1 cellular context compared by ENCODE assay signal in the genomic region with DNA sequence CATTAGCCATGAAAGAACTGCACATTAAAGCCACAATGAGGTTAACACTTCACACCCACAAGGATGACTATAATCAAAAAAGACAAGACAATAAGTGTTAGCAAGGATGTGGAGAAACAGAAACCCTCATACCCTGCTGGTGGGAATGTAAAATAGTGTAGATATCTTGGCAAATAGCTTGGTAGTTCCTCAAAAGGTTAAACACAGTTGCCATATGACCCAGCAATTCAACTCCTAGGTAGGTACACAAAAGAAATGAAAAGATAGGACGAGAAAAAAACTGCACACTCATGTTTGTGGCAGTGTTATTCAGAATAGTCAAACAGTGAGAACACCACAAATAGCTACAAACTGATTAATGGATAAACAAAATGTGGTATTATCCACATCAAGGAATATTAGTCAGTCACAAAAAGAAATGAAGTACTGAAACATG.
TF ChIP-seq lines count a peak whose summit lies in the region.

No MANE protein-coding gene starts in this region.

TF ChIP-seq in GM12878, 131 proteins besides CTCF, POLR2A, EP300 and RAD21 (continued from another document):
- TF ChIP-seq, protein P1, sequence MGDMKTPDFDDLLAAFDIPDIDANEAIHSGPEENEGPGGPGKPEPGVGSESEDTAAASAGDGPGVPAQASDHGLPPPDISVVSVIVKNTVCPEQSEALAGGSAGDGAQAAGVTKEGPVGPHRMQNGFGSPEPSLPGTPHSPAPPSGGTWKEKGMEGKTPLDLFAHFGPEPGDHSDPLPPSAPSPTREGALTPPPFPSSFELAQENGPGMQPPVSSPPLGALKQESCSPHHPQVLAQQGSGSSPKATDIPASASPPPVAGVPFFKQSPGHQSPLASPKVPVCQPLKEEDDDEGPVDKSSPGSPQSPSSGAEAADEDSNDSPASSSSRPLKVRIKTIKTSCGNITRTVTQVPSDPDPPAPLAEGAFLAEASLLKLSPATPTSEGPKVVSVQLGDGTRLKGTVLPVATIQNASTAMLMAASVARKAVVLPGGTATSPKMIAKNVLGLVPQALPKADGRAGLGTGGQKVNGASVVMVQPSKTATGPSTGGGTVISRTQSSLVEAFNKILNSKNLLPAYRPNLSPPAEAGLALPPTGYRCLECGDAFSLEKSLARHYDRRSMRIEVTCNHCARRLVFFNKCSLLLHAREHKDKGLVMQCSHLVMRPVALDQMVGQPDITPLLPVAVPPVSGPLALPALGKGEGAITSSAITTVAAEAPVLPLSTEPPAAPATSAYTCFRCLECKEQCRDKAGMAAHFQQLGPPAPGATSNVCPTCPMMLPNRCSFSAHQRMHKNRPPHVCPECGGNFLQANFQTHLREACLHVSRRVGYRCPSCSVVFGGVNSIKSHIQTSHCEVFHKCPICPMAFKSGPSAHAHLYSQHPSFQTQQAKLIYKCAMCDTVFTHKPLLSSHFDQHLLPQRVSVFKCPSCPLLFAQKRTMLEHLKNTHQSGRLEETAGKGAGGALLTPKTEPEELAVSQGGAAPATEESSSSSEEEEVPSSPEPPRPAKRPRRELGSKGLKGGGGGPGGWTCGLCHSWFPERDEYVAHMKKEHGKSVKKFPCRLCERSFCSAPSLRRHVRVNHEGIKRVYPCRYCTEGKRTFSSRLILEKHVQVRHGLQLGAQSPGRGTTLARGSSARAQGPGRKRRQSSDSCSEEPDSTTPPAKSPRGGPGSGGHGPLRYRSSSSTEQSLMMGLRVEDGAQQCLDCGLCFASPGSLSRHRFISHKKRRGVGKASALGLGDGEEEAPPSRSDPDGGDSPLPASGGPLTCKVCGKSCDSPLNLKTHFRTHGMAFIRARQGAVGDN (IDR thresholded peaks at IDR 0.05), result no peak
- TF ChIP-seq IKZF1 (conservative IDR thresholded peaks at IDR 0.05), result peak; percentile 66
- TF ChIP-seq, protein P2, sequence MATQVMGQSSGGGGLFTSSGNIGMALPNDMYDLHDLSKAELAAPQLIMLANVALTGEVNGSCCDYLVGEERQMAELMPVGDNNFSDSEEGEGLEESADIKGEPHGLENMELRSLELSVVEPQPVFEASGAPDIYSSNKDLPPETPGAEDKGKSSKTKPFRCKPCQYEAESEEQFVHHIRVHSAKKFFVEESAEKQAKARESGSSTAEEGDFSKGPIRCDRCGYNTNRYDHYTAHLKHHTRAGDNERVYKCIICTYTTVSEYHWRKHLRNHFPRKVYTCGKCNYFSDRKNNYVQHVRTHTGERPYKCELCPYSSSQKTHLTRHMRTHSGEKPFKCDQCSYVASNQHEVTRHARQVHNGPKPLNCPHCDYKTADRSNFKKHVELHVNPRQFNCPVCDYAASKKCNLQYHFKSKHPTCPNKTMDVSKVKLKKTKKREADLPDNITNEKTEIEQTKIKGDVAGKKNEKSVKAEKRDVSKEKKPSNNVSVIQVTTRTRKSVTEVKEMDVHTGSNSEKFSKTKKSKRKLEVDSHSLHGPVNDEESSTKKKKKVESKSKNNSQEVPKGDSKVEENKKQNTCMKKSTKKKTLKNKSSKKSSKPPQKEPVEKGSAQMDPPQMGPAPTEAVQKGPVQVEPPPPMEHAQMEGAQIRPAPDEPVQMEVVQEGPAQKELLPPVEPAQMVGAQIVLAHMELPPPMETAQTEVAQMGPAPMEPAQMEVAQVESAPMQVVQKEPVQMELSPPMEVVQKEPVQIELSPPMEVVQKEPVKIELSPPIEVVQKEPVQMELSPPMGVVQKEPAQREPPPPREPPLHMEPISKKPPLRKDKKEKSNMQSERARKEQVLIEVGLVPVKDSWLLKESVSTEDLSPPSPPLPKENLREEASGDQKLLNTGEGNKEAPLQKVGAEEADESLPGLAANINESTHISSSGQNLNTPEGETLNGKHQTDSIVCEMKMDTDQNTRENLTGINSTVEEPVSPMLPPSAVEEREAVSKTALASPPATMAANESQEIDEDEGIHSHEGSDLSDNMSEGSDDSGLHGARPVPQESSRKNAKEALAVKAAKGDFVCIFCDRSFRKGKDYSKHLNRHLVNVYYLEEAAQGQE (IDR thresholded peaks at IDR 0.05; ENCODE audit: low read depth, low read length), result no peak
- peak; percentile 50; the same call in 1 of the 2 replicates for TF ChIP-seq NBN (IDR thresholded peaks at IDR 0.05)
